1 cellular context compared by ENCODE assay signal in the genomic region with DNA sequence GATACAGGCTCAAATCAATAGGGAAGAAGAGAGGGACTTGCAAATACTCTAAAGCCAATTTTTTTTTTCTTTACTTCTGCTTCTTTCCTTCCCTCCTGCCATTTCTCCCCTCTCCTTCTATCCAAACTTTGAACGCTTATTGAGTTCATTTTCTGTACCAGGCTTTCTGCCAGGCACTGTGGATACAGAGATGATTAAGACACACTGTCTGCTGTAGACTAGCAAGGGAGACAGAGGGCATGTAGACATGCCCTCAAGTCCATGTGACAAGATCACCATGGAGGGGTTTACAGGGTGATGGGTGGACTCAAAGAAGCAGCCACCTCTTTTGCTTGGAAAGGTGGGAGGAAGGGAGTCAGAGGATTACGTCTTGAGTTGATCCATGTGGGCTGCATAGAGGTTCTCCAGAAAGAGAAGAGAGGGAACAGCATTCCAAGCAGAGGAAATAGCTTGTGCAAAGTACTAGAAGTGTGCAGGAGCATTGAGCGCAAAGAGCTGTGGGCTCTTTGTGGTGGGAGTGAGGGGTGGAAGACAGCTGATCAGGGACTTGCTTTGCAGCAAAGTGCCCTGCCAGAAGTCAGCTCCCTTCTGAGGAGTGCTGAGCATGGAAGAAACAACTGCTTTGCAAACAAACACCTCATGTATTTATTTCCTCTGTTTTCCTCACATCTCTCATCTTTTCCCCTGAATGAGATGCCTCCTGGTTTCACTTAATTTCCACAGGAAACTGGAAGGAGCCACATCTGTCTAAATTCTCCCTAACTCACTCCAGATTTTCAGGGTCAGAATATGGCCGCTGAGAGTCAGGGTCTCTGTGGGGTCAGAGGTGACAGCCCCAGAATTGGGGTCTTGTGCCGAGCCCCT.
TF ChIP-seq lines count a peak whose summit lies in the region.

No MANE protein-coding gene starts in this region.

TF ChIP-seq in IMR-90, 13 proteins besides CTCF, POLR2A, EP300 and RAD21 (continued from another document):
- TF ChIP-seq MAFK (IDR thresholded peaks at IDR 0.05; ENCODE audit: low read depth, low read length) (no peak), RFX5 (IDR thresholded peaks at IDR 0.05; ENCODE audit: low read depth, low read length) (no peak), MXI1 (IDR thresholded peaks at IDR 0.05; ENCODE audit: borderline replicate concordance, low read depth, low read length) (no peak), NFE2L2 (IDR thresholded peaks at IDR 0.05; ENCODE audit: low read depth, low read length) (no peak)
